1 cellular context compared by ENCODE assay signal in the genomic region with DNA sequence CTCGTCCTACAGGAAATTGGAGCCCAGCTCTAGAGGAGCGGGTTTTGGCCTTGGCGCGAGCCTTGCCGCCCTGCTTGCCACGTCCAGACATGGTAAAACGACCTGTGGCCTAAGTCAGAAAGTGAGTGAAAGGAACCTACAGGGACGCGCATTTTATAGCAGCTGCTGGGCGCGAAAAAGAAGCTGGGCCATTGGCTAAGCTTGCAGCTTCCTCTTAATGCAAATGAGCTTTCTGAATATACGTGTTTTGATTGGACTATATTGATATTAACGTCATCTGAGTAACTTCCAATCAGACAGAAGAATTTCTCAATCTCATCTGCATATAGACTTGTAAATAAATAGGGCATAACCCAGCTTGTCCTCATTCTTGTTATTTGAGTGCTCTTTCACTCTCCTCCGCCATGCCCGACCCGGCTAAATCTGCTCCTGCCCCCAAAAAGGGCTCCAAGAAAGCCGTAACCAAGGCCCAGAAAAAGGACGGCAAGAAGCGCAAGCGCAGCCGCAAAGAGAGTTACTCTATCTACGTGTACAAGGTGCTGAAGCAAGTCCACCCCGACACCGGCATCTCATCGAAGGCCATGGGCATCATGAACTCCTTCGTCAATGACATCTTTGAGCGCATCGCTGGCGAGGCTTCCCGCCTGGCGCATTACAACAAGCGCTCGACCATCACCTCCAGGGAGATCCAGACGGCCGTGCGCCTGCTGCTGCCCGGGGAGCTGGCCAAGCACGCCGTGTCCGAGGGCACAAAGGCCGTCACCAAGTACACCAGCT.
A peak's percentile ranks its signal among the peaks of the same experiment; 100 is the strongest.
TF ChIP-seq lines count a peak whose summit lies in the region.

No MANE protein-coding gene starts in this region.

TF ChIP-seq in K562, 482 proteins besides CTCF, POLR2A, EP300 and RAD21 (continued from another document and continues in another):
- TF ChIP-seq ZNF707 (CRISPR knock-in tag; conservative IDR thresholded peaks at IDR 0.05), result no peak
- TF ChIP-seq MCM2 (IDR thresholded peaks at IDR 0.05; ENCODE audit: low read depth), result no peak
- TF ChIP-seq SPI1 (IDR thresholded peaks at IDR 0.05; ENCODE audit: borderline replicate concordance, low read depth, low read length), result peak; percentile 68
- 0 out of 2 replicates have a peak, but pooled peaks have one; percentile 80 for TF ChIP-seq NR3C1 (CRISPR knock-in tag; IDR thresholded peaks at IDR 0.05)
- no peak for TF ChIP-seq CCAR2 (IDR thresholded peaks at IDR 0.05; ENCODE audit: low read depth, low read length)
- TF ChIP-seq ZNF3 (CRISPR knock-in tag; IDR thresholded peaks at IDR 0.05), result no peak
- peak; percentile 98 for TF ChIP-seq POLR2AphosphoS2 (IDR thresholded peaks at IDR 0.05; ENCODE audit: low read length)
- TF ChIP-seq, protein P1, sequence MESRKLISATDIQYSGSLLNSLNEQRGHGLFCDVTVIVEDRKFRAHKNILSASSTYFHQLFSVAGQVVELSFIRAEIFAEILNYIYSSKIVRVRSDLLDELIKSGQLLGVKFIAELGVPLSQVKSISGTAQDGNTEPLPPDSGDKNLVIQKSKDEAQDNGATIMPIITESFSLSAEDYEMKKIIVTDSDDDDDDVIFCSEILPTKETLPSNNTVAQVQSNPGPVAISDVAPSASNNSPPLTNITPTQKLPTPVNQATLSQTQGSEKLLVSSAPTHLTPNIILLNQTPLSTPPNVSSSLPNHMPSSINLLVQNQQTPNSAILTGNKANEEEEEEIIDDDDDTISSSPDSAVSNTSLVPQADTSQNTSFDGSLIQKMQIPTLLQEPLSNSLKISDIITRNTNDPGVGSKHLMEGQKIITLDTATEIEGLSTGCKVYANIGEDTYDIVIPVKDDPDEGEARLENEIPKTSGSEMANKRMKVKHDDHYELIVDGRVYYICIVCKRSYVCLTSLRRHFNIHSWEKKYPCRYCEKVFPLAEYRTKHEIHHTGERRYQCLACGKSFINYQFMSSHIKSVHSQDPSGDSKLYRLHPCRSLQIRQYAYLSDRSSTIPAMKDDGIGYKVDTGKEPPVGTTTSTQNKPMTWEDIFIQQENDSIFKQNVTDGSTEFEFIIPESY (CRISPR knock-in tag; IDR thresholded peaks at IDR 0.05), result no peak
- no peak for TF ChIP-seq ZNF311 (CRISPR knock-in tag; IDR thresholded peaks at IDR 0.05)
- TF ChIP-seq, protein P2, sequence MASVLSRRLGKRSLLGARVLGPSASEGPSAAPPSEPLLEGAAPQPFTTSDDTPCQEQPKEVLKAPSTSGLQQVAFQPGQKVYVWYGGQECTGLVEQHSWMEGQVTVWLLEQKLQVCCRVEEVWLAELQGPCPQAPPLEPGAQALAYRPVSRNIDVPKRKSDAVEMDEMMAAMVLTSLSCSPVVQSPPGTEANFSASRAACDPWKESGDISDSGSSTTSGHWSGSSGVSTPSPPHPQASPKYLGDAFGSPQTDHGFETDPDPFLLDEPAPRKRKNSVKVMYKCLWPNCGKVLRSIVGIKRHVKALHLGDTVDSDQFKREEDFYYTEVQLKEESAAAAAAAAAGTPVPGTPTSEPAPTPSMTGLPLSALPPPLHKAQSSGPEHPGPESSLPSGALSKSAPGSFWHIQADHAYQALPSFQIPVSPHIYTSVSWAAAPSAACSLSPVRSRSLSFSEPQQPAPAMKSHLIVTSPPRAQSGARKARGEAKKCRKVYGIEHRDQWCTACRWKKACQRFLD (CRISPR knock-in tag; IDR thresholded peaks at IDR 0.05), result 0 out of 2 replicates have a peak, but pooled peaks have one; percentile 43
- TF ChIP-seq, protein P3, sequence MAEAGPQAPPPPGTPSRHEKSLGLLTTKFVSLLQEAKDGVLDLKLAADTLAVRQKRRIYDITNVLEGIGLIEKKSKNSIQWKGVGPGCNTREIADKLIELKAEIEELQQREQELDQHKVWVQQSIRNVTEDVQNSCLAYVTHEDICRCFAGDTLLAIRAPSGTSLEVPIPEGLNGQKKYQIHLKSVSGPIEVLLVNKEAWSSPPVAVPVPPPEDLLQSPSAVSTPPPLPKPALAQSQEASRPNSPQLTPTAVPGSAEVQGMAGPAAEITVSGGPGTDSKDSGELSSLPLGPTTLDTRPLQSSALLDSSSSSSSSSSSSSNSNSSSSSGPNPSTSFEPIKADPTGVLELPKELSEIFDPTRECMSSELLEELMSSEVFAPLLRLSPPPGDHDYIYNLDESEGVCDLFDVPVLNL (CRISPR knock-in tag; IDR thresholded peaks at IDR 0.05; ENCODE audit: low read depth), result peak; percentile 96
- TF ChIP-seq GATAD2B (IDR thresholded peaks at IDR 0.05; ENCODE audit: borderline replicate concordance), result peak; percentile 13; the same call in 1 of the 2 replicates
- TF ChIP-seq ZNF408 (CRISPR knock-in tag; IDR thresholded peaks at IDR 0.05; ENCODE audit: low read depth), result no peak
- TF ChIP-seq, protein P4, sequence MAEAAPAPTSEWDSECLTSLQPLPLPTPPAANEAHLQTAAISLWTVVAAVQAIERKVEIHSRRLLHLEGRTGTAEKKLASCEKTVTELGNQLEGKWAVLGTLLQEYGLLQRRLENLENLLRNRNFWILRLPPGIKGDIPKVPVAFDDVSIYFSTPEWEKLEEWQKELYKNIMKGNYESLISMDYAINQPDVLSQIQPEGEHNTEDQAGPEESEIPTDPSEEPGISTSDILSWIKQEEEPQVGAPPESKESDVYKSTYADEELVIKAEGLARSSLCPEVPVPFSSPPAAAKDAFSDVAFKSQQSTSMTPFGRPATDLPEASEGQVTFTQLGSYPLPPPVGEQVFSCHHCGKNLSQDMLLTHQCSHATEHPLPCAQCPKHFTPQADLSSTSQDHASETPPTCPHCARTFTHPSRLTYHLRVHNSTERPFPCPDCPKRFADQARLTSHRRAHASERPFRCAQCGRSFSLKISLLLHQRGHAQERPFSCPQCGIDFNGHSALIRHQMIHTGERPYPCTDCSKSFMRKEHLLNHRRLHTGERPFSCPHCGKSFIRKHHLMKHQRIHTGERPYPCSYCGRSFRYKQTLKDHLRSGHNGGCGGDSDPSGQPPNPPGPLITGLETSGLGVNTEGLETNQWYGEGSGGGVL (CRISPR knock-in tag; IDR thresholded peaks at IDR 0.05), result no peak
- peak; percentile 97 for TF ChIP-seq FOXP1 (CRISPR knock-in tag; IDR thresholded peaks at IDR 0.05)
- TF ChIP-seq, protein P5, sequence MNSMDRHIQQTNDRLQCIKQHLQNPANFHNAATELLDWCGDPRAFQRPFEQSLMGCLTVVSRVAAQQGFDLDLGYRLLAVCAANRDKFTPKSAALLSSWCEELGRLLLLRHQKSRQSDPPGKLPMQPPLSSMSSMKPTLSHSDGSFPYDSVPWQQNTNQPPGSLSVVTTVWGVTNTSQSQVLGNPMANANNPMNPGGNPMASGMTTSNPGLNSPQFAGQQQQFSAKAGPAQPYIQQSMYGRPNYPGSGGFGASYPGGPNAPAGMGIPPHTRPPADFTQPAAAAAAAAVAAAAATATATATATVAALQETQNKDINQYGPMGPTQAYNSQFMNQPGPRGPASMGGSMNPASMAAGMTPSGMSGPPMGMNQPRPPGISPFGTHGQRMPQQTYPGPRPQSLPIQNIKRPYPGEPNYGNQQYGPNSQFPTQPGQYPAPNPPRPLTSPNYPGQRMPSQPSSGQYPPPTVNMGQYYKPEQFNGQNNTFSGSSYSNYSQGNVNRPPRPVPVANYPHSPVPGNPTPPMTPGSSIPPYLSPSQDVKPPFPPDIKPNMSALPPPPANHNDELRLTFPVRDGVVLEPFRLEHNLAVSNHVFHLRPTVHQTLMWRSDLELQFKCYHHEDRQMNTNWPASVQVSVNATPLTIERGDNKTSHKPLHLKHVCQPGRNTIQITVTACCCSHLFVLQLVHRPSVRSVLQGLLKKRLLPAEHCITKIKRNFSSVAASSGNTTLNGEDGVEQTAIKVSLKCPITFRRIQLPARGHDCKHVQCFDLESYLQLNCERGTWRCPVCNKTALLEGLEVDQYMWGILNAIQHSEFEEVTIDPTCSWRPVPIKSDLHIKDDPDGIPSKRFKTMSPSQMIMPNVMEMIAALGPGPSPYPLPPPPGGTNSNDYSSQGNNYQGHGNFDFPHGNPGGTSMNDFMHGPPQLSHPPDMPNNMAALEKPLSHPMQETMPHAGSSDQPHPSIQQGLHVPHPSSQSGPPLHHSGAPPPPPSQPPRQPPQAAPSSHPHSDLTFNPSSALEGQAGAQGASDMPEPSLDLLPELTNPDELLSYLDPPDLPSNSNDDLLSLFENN (IDR thresholded peaks at IDR 0.05; ENCODE audit: low read depth in 2 of 2, low read length in 2 of 2), result peak in 1 of 2 experiments; percentile 96; a peak in 2 of 4 replicates
- TF ChIP-seq TCF3 (CRISPR knock-in tag; IDR thresholded peaks at IDR 0.05), result peak; percentile 36; the same call in 1 of the 2 replicates
- TF ChIP-seq, protein P6, sequence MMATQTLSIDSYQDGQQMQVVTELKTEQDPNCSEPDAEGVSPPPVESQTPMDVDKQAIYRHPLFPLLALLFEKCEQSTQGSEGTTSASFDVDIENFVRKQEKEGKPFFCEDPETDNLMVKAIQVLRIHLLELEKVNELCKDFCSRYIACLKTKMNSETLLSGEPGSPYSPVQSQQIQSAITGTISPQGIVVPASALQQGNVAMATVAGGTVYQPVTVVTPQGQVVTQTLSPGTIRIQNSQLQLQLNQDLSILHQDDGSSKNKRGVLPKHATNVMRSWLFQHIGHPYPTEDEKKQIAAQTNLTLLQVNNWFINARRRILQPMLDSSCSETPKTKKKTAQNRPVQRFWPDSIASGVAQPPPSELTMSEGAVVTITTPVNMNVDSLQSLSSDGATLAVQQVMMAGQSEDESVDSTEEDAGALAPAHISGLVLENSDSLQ (IDR thresholded peaks at IDR 0.05), result 0 out of 2 replicates have a peak, but pooled peaks have one; percentile 29
- TF ChIP-seq L3MBTL2 (IDR thresholded peaks at IDR 0.05), result peak; percentile 60
- TF ChIP-seq NFIX (CRISPR knock-in tag; IDR thresholded peaks at IDR 0.05; ENCODE audit: low read depth), result no peak
- TF ChIP-seq FIP1L1 (IDR thresholded peaks at IDR 0.05; ENCODE audit: low read depth, low read length, poor library complexity, severe bottlenecking), result peak; percentile 98
- no peak for TF ChIP-seq SREBF2 (CRISPR knock-in tag; IDR thresholded peaks at IDR 0.05)
- no peak for TF ChIP-seq JUN (IDR thresholded peaks at IDR 0.05; ENCODE audit: borderline replicate concordance, low read depth, low read length)
- TF ChIP-seq JUN (CRISPR knock-in tag; IDR thresholded peaks at IDR 0.05; ENCODE audit: borderline replicate concordance), result 0 out of 2 replicates have a peak, but pooled peaks have one; percentile 80
- TF ChIP-seq NFATC3 (IDR thresholded peaks at IDR 0.05), result no peak
- no peak for TF ChIP-seq CLOCK (CRISPR knock-in tag; IDR thresholded peaks at IDR 0.05; ENCODE audit: borderline replicate concordance)
- no peak for TF ChIP-seq MITF (IDR thresholded peaks at IDR 0.05)
- peak in 1 of 2 experiments; percentile 76; a peak in 2 of 3 replicates for TF ChIP-seq CBX3 (IDR thresholded peaks at IDR 0.05; ENCODE audit: borderline replicate concordance in 1 of 2, low read length in 2 of 2)
- TF ChIP-seq, protein P7, sequence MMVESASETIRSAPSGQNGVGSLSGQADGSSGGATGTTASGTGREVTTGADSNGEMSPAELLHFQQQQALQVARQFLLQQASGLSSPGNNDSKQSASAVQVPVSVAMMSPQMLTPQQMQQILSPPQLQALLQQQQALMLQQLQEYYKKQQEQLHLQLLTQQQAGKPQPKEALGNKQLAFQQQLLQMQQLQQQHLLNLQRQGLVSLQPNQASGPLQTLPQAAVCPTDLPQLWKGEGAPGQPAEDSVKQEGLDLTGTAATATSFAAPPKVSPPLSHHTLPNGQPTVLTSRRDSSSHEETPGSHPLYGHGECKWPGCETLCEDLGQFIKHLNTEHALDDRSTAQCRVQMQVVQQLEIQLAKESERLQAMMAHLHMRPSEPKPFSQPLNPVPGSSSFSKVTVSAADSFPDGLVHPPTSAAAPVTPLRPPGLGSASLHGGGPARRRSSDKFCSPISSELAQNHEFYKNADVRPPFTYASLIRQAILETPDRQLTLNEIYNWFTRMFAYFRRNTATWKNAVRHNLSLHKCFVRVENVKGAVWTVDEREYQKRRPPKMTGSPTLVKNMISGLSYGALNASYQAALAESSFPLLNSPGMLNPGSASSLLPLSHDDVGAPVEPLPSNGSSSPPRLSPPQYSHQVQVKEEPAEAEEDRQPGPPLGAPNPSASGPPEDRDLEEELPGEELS (CRISPR knock-in tag; IDR thresholded peaks at IDR 0.05; ENCODE audit: borderline replicate concordance), result no peak
- peak; percentile 28; the same call in 1 of the 2 replicates for TF ChIP-seq BMI1 (IDR thresholded peaks at IDR 0.05; ENCODE audit: low read length)
- TF ChIP-seq ZNF324 (CRISPR knock-in tag; IDR thresholded peaks at IDR 0.05), result no peak
- no peak for TF ChIP-seq NR4A1 (CRISPR knock-in tag; IDR thresholded peaks at IDR 0.05)
- TF ChIP-seq NR4A1 (tag; IDR thresholded peaks at IDR 0.05), result no peak
- TF ChIP-seq SMARCC2 (IDR thresholded peaks at IDR 0.05; ENCODE audit: low read depth), result no peak
